8 cellular contexts compared by ENCODE assay signal in the genomic region with DNA sequence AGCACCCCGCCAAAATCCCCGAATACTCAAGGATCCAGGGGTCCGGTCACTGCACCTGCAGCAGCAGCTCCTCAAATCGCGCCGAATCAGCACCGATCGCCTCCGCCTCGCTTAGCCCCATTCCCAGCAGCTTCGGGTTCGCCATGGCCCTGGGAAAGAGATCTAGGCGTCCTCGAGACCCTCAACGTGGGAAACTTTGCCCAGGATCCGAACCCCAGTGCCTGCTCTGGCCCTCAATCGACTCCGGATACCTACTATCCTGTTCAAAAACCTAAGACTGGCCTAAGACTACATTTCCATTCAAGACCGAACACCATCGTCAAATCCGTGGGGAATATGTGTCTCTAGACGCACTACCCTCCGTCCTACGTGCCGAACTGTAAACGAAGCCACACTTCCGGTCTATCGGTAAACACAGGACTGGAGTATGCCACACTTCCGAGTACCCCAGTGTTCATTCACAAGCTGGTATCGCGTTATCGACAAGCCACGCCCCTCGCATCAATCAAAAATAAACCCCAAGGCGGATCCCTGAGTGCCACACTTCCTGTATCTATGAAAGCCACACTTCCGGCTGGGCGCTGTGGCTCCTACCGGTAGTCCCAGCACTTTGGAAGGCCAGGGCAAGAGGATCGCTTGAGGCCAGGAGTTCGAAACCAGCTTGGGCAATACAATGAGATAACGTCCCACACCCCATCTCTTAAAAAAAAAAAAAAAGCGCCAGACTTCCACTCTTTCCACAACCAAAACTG. TPM values are rescaled to one million over a fixed set of nuclear protein-coding genes. Genes with fewer than 3 reads are reported as not detected.
DNase-seq lines count a peak whose midpoint lies in the region; ATAC-seq and TF ChIP-seq lines count a peak whose summit lies in the region.

A gene (minus strand): TSS at position 385 of the 752 bp plus-strand sequence. CDS start 240 bp downstream, at position 145.

- H3K27ac ChIP-seq in DND-41 (ENCODE audit: low read length) (peak within 1 kb of the TSS; percentile 93), GM23248 (peak within 1 kb of the TSS; percentile 97)

- peaks cover 36% of the 10 kb centered on the region for H3K4me1 ChIP-seq in DND-41 (ENCODE audit: insufficient read depth, low read length)
- H3K4me1 ChIP-seq in GM23248 (ENCODE audit: insufficient read depth): peaks cover 19% of the 10 kb centered on the region; the same call in 1 of the 2 replicates

- peaks cover 26% of the 10 kb centered on the region for H3F3A ChIP-seq in GM23248 (ENCODE audit: insufficient read depth)

- H3K9me3 ChIP-seq in DND-41 (ENCODE audit: insufficient read depth, low read length, severe bottlenecking): no peaks in the 10 kb centered on the region
- no peaks in the 10 kb centered on the region for H3K9me3 ChIP-seq in GM23248 (ENCODE audit: low read depth)

- H3K27me3 ChIP-seq in DND-41 (ENCODE audit: insufficient read depth, low read length, poor library complexity): no peaks in the 10 kb centered on the region
- H3K27me3 ChIP-seq in GM23248 (replicated peaks; ENCODE audit: insufficient read depth): no peaks in the 10 kb centered on the region

- peak; percentile 77 for ATAC-seq in DND-41 (ENCODE audit: insufficient read depth, low read depth)
- peak; percentile 62 to 69 for ATAC-seq in naive thymus-derived CD8-positive, alpha-beta T cell

- H3K4me3 ChIP-seq in DND-41 (ENCODE audit: low read depth in 1 of 2, low read length in 2 of 2) (peak within 1 kb of the TSS; percentile 86 to 91), GM23248 (peak within 1 kb of the TSS; percentile 100), fibroblast of mammary gland (ENCODE audit: control insufficient read depth, low read depth, low read length) (peak within 1 kb of the TSS; percentile 98)

- peak within 1 kb of the TSS; percentile 95 to 100 (median 99) for H3K4me3 Mint-ChIP-seq in naive thymus-derived CD8-positive, alpha-beta T cell

- peaks cover 61% of the 10 kb centered on the region for H3K79me2 ChIP-seq in DND-41 (ENCODE audit: insufficient read depth, low read length)
- H3K79me2 ChIP-seq in GM23248 (ENCODE audit: insufficient read depth): peaks cover 33% of the 10 kb centered on the region

- H3K36me3 ChIP-seq in DND-41 (ENCODE audit: insufficient read depth, low read length) (peaks cover 59% of the 10 kb centered on the region), GM23248 (ENCODE audit: low read depth) (no peaks in the 10 kb centered on the region)

- H3K27ac Mint-ChIP-seq in naive thymus-derived CD8-positive, alpha-beta T cell: peak within 1 kb of the TSS; percentile 93 to 100 (median 100)

- H3K9me2 ChIP-seq in GM23248 (ENCODE audit: insufficient read depth): no peaks in the 10 kb centered on the region

- H3K4me2 ChIP-seq in DND-41 (ENCODE audit: insufficient read depth, low read length): peak within 1 kb of the TSS; percentile 78
- H3K4me2 ChIP-seq in GM23248 (ENCODE audit: unreplicated experiment): peak within 1 kb of the TSS; percentile 90

- H2AFZ ChIP-seq in DND-41 (ENCODE audit: low read depth, low read length) (peak within 1 kb of the TSS; percentile 89), GM23248 (peak within 1 kb of the TSS; percentile 99)

- H3K9ac ChIP-seq in DND-41 (ENCODE audit: low read depth, low read length) (peak within 1 kb of the TSS; percentile 85), GM23248 (peak within 1 kb of the TSS; percentile 97)

- H3K36me3 Mint-ChIP-seq in naive thymus-derived CD8-positive, alpha-beta T cell: peaks cover 0 to 40% (median 7%) of the 10 kb centered on the region in 3 donors

- TF ChIP-seq CTCF in DND-41 (IDR thresholded peaks at IDR 0.05; ENCODE audit: borderline replicate concordance, extremely low read depth, low read length, poor library complexity, severe bottlenecking) (peak; percentile 14), fibroblast of mammary gland (conservative IDR thresholded peaks at IDR 0.05; ENCODE audit: control insufficient read depth, insufficient read depth, low read depth, low read length) (peak; percentile 9)

- H4K20me1 ChIP-seq in DND-41 (ENCODE audit: insufficient read depth, low read length) (peaks cover 22% of the 10 kb centered on the region; the same call in 1 of the 2 replicates), GM23248 (ENCODE audit: insufficient read depth) (no peaks in the 10 kb centered on the region)

- no peaks in the 10 kb centered on the region for H3K9me3 Mint-ChIP-seq in naive thymus-derived CD8-positive, alpha-beta T cell

- H3K4me1 Mint-ChIP-seq in naive thymus-derived CD8-positive, alpha-beta T cell: peaks cover 22 to 63% (median 61%) of the 10 kb centered on the region in 4 donors

- no peaks in the 10 kb centered on the region for H3K27me3 Mint-ChIP-seq in naive thymus-derived CD8-positive, alpha-beta T cell

- POLR2A ChIA-PET in naive thymus-derived CD8-positive, alpha-beta T cell (lab: Charles Lee): interaction anchor here (0.7 to 12.3 kb wide), 20 partner anchors 9 to 605 kb away, joined by 3 to 321 read pairs (median 5); a partner anchor contains a TSS

- in situ Hi-C loops in GM23248 (cut with MboI): no loop called here

- 1% methylated on average over 42 of the region's 42 CpGs for WGBS in GM23248 (ENCODE audit: low coverage in 1 of 2, low lambda C conversion rate in 2 of 2, missing lambda C conversion rate in 2 of 2), 2 experiments

- peak; percentile 98 for DNase-seq in DND-41
- peak; percentile 99 for DNase-seq in GM23248
- DNase-seq in LHCN-M2 (ENCODE audit: low read depth): peak; percentile 100
- DNase-seq in RPMI8226: peak; percentile 96
- DNase-seq in activated T-helper 1 cell treated with anti-CD3 and anti-CD28 coated beads, Interleukin-2, amount 50 U/mL, for 16 hours (ENCODE audit: low read depth in 1 of 2, low spot score in 1 of 2): peak; percentile 81 to 87
- peak; percentile 99 for DNase-seq in fibroblast of mammary gland (ENCODE audit: low read depth)
- peak; percentile 76 to 99 (median 94) for DNase-seq in naive thymus-derived CD8-positive, alpha-beta T cell
- DNase-seq in stimulated activated naive CD4-positive, alpha-beta T cell (lab: John Stamatoyannopoulos, UW): peak; percentile 76 to 95 (median 93)

RNA-seq across cellular contexts. Expression of the gene that starts here (rescaled TPM):
- total RNA-seq in GM23248 (2014; rRNA removed; shearing (Covaris generic)): 68.0 and 90.2 TPM in 2 replicates
- polyA plus RNA-seq in GM23248 (2016; fragmentation: Nextera tagmentation; extraction: Ambion mirVana): 73.5 and 79.9 TPM in 2 replicates
- 81.1 and 90.7 TPM in 2 replicates for total RNA-seq in LHCN-M2 (2014; rRNA removed)
- polyA plus RNA-seq in LHCN-M2 (2012): 73.2 TPM
- total RNA-seq in naive thymus-derived CD8-positive, alpha-beta T cell: 100 to 1,000 TPM; 157 to 179 TPM
- 10 to 100 TPM; 85.3 to 88.9 (median 86.7) TPM for polyA plus RNA-seq in naive thymus-derived CD8-positive, alpha-beta T cell

Comparison
In these comparisons a context has a peak if more than half of its experiments do, and no peak if none do; other contexts are left out.
1. Peak in every context shown above with its lines: DNase-seq, ATAC-seq, H3K4me3 ChIP-seq and H3K27ac ChIP-seq.